In genomic region chr15:45884755-45885445, GRCh38 we compare ENCODE assay signal across 20 cellular contexts.
DNase-seq lines count a peak whose midpoint lies in the region; ATAC-seq and TF ChIP-seq lines count a peak whose summit lies in the region.
"Had no signal": no experiment of that assay in that cellular context is flagged by ENCODE, and none has a peak within 500 bp of the region (broad histone marks: within the 10 kb centered on the region; RNA-seq: fewer than 3 reads in every experiment).

No MANE protein-coding gene starts in this region.

- no peak overlapping the region for H2AFZ ChIP-seq in neural cell (ENCODE audit: low read depth, low read length)
- H2AFZ ChIP-seq: GM23248 had no signal

- H3K9ac ChIP-seq in neural cell (ENCODE audit: low read length) (peak overlapping the region; percentile 41), colonic mucosa (ENCODE audit: low read depth in 2 of 2, low read length in 2 of 2) (no peak overlapping the region)
- H3K9ac ChIP-seq: GM23248 had no signal

- no peaks in the 10 kb centered on the region for H3F3A ChIP-seq in neural cell (ENCODE audit: insufficient read depth, low read length, poor library complexity, severe bottlenecking)

- H4K20me1 ChIP-seq in neural cell (ENCODE audit: insufficient read depth): no peaks in the 10 kb centered on the region

- no peaks in the 10 kb centered on the region for H3K79me2 ChIP-seq in neural cell (replicated peaks; ENCODE audit: insufficient read depth, low read length)

- H3K9me3 ChIP-seq in neural cell (ENCODE audit: low read length) (no peaks in the 10 kb centered on the region), colonic mucosa (no peaks in the 10 kb centered on the region)
- H3K9me3 ChIP-seq: MG63 had no signal

- H3K4me3 ChIP-seq in neural cell (ENCODE audit: low read length) (no peak overlapping the region), colonic mucosa (no peak overlapping the region)
- H3K4me3 ChIP-seq: GM23248, K562, MG63, SJCRH30 had no signal

- H3K4me1 ChIP-seq in colonic mucosa: no peaks in the 10 kb centered on the region
- H3K4me1 ChIP-seq: SJCRH30 had no signal

- ATAC-seq in Right ventricle myocardium inferior: peak; percentile 56
- no peak for ATAC-seq in left cardiac atrium
- ATAC-seq: K562, Panc1 had no signal

- DNase-seq in Right ventricle myocardium inferior (ENCODE audit: missing footprints): no peak
- no peak for DNase-seq in left cardiac atrium
- peak; percentile 43 for DNase-seq in NCI-H2029 treated with DMSO at 0.1 percent for 48 hours (lab: John Stamatoyannopoulos, UW)
- no peak for DNase-seq in caudate nucleus (lab: John Stamatoyannopoulos, UW)
- DNase-seq in activated CD4-positive, alpha-beta T cell treated with anti-CD3 and anti-CD28 coated beads for 1 hour: no peak
- DNase-seq in colonic mucosa: no peak
- no peak for DNase-seq in islet precursor cell
- DNase-seq: AML-193, GM23248, H9, HFFc6, MG63, NCI-H187 treated with DMSO at 0.1 percent for 48 hours, NCI-H446 treated with DMSO at 0.1 percent for 48 hours, NCI-H526 treated with DMSO at 0.1 percent for 48 hours, SJCRH30 had no signal

- TF ChIP-seq RAD21 in neural cell (conservative IDR thresholded peaks at IDR 0.05): no peak

- H3K27ac ChIP-seq in caudate nucleus (ENCODE audit: low read depth, low read length) (peak overlapping the region; percentile 13), neural cell (ENCODE audit: low read length) (peak overlapping the region; percentile 85), colonic mucosa (no peak overlapping the region)
- H3K27ac ChIP-seq: GM23248, HL-60, SJCRH30 had no signal

- no peaks in the 10 kb centered on the region for H3K9me2 ChIP-seq in neural cell (ENCODE audit: insufficient read depth, low read length)

- peak overlapping the region; percentile 7 for H3K4me2 ChIP-seq in neural cell (ENCODE audit: low read length)

- TF ChIP-seq EP300 in neural cell (conservative IDR thresholded peaks at IDR 0.05; ENCODE audit: poor library complexity, severe bottlenecking): no peak

- H3K36me3 ChIP-seq in neural cell (ENCODE audit: insufficient read depth, low read length) (no peaks in the 10 kb centered on the region), colonic mucosa (no peaks in the 10 kb centered on the region)
- H3K36me3 ChIP-seq: MG63, SJCRH30 had no signal

- H3K27me3 ChIP-seq in neural cell (ENCODE audit: insufficient read depth, low read depth, low read length) (no peaks in the 10 kb centered on the region), colonic mucosa (no peaks in the 10 kb centered on the region)
- H3K27me3 ChIP-seq: MG63, SJCRH30 had no signal

- intact Hi-C loops in Right ventricle myocardium inferior (cut with DNase I): no loop called here
- intact Hi-C loops in left cardiac atrium (cut with DNase I): no loop called here
- intact Hi-C loops in colonic mucosa (cut with DNase I): no loop called here

- no peak for TF ChIP-seq CTCF in neural cell (IDR thresholded peaks at IDR 0.05; ENCODE audit: poor library complexity, severe bottlenecking)
- no peak for TF ChIP-seq CTCF in colonic mucosa (IDR thresholded peaks at IDR 0.05)

TF ChIP-seq in neural cell, 6 proteins besides CTCF, POLR2A, EP300 and RAD21:
- no peak for TF ChIP-seq TAF1 (IDR thresholded peaks at IDR 0.05; ENCODE audit: low read depth)
- TF ChIP-seq POLR2AphosphoS5 (IDR thresholded peaks at IDR 0.05): no peak
- TF ChIP-seq, protein P1, sequence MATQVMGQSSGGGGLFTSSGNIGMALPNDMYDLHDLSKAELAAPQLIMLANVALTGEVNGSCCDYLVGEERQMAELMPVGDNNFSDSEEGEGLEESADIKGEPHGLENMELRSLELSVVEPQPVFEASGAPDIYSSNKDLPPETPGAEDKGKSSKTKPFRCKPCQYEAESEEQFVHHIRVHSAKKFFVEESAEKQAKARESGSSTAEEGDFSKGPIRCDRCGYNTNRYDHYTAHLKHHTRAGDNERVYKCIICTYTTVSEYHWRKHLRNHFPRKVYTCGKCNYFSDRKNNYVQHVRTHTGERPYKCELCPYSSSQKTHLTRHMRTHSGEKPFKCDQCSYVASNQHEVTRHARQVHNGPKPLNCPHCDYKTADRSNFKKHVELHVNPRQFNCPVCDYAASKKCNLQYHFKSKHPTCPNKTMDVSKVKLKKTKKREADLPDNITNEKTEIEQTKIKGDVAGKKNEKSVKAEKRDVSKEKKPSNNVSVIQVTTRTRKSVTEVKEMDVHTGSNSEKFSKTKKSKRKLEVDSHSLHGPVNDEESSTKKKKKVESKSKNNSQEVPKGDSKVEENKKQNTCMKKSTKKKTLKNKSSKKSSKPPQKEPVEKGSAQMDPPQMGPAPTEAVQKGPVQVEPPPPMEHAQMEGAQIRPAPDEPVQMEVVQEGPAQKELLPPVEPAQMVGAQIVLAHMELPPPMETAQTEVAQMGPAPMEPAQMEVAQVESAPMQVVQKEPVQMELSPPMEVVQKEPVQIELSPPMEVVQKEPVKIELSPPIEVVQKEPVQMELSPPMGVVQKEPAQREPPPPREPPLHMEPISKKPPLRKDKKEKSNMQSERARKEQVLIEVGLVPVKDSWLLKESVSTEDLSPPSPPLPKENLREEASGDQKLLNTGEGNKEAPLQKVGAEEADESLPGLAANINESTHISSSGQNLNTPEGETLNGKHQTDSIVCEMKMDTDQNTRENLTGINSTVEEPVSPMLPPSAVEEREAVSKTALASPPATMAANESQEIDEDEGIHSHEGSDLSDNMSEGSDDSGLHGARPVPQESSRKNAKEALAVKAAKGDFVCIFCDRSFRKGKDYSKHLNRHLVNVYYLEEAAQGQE (IDR thresholded peaks at IDR 0.05; ENCODE audit: borderline replicate concordance): no peak
- no peak for TF ChIP-seq SMC3 (conservative IDR thresholded peaks at IDR 0.05; ENCODE audit: poor library complexity)
- no peak for TF ChIP-seq EZH2 (IDR thresholded peaks at IDR 0.05; ENCODE audit: borderline replicate concordance, insufficient read depth, low read length, poor library complexity, severe bottlenecking)
- TF ChIP-seq MXI1 (conservative IDR thresholded peaks at IDR 0.05; ENCODE audit: poor library complexity, severe bottlenecking): no peak
TF ChIP-seq in neural cell: peak in this region for 0.
